ENCODE assay signal across 8 cellular contexts in genomic region chr7:76806010-76806409, GRCh38.
DNase-seq lines count a peak whose midpoint lies in the region; TF ChIP-seq lines count a peak whose summit lies in the region.
"Not testable (repeated sequence)": the region's sequence is repeated elsewhere in the genome, so short reads cannot be mapped to it uniquely, and the experiment has no call there.

No MANE protein-coding gene starts in this region.

- H4K8ac ChIP-seq in mesenchymal stem cell (ENCODE audit: low read length): not testable (repeated sequence)

- H2BK120ac ChIP-seq in mesenchymal stem cell (ENCODE audit: low read depth, low read length): not testable (repeated sequence)

- not testable (repeated sequence) for H4K91ac ChIP-seq in mesenchymal stem cell (ENCODE audit: low read length)

- H3K27ac ChIP-seq in endodermal cell (ENCODE audit: low read depth, low read length); cardiac muscle cell; mesenchymal stem cell (ENCODE audit: low read length, poor library complexity, severe bottlenecking): not testable (repeated sequence)
- peak overlapping the region; percentile 9 for H3K27ac ChIP-seq in subcutaneous abdominal adipose tissue (ENCODE audit: low read depth, low read length)

- DNase-seq in A172 (ENCODE audit: low spot score) (peak; percentile 16), EL (peak; percentile 18), NCI-H460 (ENCODE audit: extremely low read depth, low read depth) (peak; percentile 4), adipocyte (ENCODE audit: low read depth) (peak; percentile 34), cardiac muscle cell (ENCODE audit: low read depth in 1 of 2, low spot score in 1 of 2) (peak in 1 of 2 donors; percentile 5), mesenchymal stem cell (peak; percentile 0)
- DNase-seq in endodermal cell: not testable (repeated sequence)

- not testable (repeated sequence) for H3K4ac ChIP-seq in mesenchymal stem cell (ENCODE audit: low read depth in 1 of 2, low read length in 2 of 2)

- H3K9me3 Mint-ChIP-seq in endodermal cell: not testable (repeated sequence)

- H2AK5ac ChIP-seq in mesenchymal stem cell (ENCODE audit: low read length, severe bottlenecking): not testable (repeated sequence)

- not testable (repeated sequence) for H3K4me3 ChIP-seq in adipocyte (ENCODE audit: low read length); endodermal cell (ENCODE audit: low read length); cardiac muscle cell; mesenchymal stem cell (ENCODE audit: insufficient read depth in 1 of 2, low read depth in 1 of 2, low read length in 2 of 2); subcutaneous abdominal adipose tissue (ENCODE audit: low read depth in 1 of 5, low read length in 5 of 5)

- H3K4me3 Mint-ChIP-seq in endodermal cell: not testable (repeated sequence)

- not testable (repeated sequence) for H3K23ac ChIP-seq in mesenchymal stem cell (ENCODE audit: low read length in 2 of 2)

- H3K4me1 ChIP-seq in adipocyte (ENCODE audit: control insufficient read depth, insufficient read depth, low read length); endodermal cell (ENCODE audit: control insufficient read depth, insufficient read depth, low read length); cardiac muscle cell (ENCODE audit: low read depth); mesenchymal stem cell (ENCODE audit: control insufficient read depth, insufficient read depth, low read depth, low read length); subcutaneous abdominal adipose tissue (ENCODE audit: control insufficient read depth in 5 of 5, insufficient read depth in 5 of 5, low read length in 5 of 5): not testable (repeated sequence)

- not testable (repeated sequence) for H3K36me3 Mint-ChIP-seq in endodermal cell (ENCODE audit: low read depth)

- H2BK5ac ChIP-seq in mesenchymal stem cell (ENCODE audit: low read depth, low read length, poor library complexity, severe bottlenecking): not testable (repeated sequence)

- 81% methylated on average over 5 of the region's 6 CpGs; no CpG with 5 or more reads in 1 of the 2 experiments for WGBS in endodermal cell (ENCODE audit: insufficient coverage in 1 of 2, insufficient read length in 1 of 2), 2 experiments
- WGBS in mesenchymal stem cell: no CpG with 5 or more reads among the region's 6 CpGs

- not testable (repeated sequence) for H3K18ac ChIP-seq in mesenchymal stem cell (ENCODE audit: low read depth in 1 of 2, low read length in 2 of 2)

- H2BK15ac ChIP-seq in mesenchymal stem cell (ENCODE audit: low read depth, poor library complexity, severe bottlenecking): not testable (repeated sequence)

- not testable (repeated sequence) for H3K79me1 ChIP-seq in mesenchymal stem cell (replicated peaks; ENCODE audit: low read length, poor library complexity, severe bottlenecking)

- not testable (repeated sequence) for H2BK12ac ChIP-seq in mesenchymal stem cell (ENCODE audit: low read length in 2 of 2)

- H3K9me3 ChIP-seq in adipocyte (ENCODE audit: control insufficient read depth, low read length); endodermal cell (ENCODE audit: control insufficient read depth, low read length); cardiac muscle cell (ENCODE audit: low read depth); mesenchymal stem cell (ENCODE audit: control insufficient read depth, low read length); subcutaneous abdominal adipose tissue (ENCODE audit: control insufficient read depth in 5 of 5, low read length in 5 of 5): not testable (repeated sequence)

- H3K4me2 ChIP-seq in mesenchymal stem cell (ENCODE audit: low read length, poor library complexity, severe bottlenecking): not testable (repeated sequence)

- H3K36me3 ChIP-seq in adipocyte (ENCODE audit: control insufficient read depth, insufficient read depth, low read length, severe bottlenecking); endodermal cell (ENCODE audit: control insufficient read depth, insufficient read depth, low read length); cardiac muscle cell; mesenchymal stem cell (ENCODE audit: control insufficient read depth in 1 of 2, insufficient read depth in 2 of 2, low read depth in 1 of 2, low read length in 2 of 2); subcutaneous abdominal adipose tissue (ENCODE audit: control insufficient read depth in 5 of 5, insufficient read depth in 5 of 5, low read length in 5 of 5): not testable (repeated sequence)

- not testable (repeated sequence) for H3K27ac Mint-ChIP-seq in endodermal cell

- H3K27me3 ChIP-seq in adipocyte (replicated peaks; ENCODE audit: control insufficient read depth, insufficient read depth, low read length); endodermal cell (ENCODE audit: control insufficient read depth, insufficient read depth, low read length, poor library complexity, severe bottlenecking); cardiac muscle cell; mesenchymal stem cell (ENCODE audit: control insufficient read depth in 1 of 2, insufficient read depth in 1 of 2, low read length in 2 of 2); subcutaneous abdominal adipose tissue (ENCODE audit: control insufficient read depth in 5 of 5, insufficient read depth in 4 of 5, low read length in 5 of 5): not testable (repeated sequence)

- H2AFZ ChIP-seq in mesenchymal stem cell (ENCODE audit: low read depth, low read length): not testable (repeated sequence)

- not testable (repeated sequence) for H3K14ac ChIP-seq in mesenchymal stem cell (ENCODE audit: low read length in 2 of 2)

- H3K27me3 Mint-ChIP-seq in endodermal cell (ENCODE audit: insufficient read depth): not testable (repeated sequence)

- not testable (repeated sequence) for H3K4me1 Mint-ChIP-seq in endodermal cell

- TF ChIP-seq CTCF in endodermal cell (conservative IDR thresholded peaks at IDR 0.05): peak; percentile 46
- peak; percentile 5 for TF ChIP-seq CTCF in cardiac muscle cell (IDR thresholded peaks at IDR 0.05; ENCODE audit: low read depth, low read length)

- H3K9ac ChIP-seq in adipocyte (ENCODE audit: low read length); endodermal cell (ENCODE audit: extremely low read depth, low read length, poor library complexity, severe bottlenecking); mesenchymal stem cell (ENCODE audit: low read length); subcutaneous abdominal adipose tissue (ENCODE audit: low read length in 5 of 5): not testable (repeated sequence)
